9 cellular contexts compared by ENCODE assay signal in genomic region chr2:235005603-235006259, GRCh38. TPM values are rescaled to one million over a fixed set of nuclear protein-coding genes. Genes with fewer than 3 reads are reported as not detected.
DNase-seq lines count a peak whose midpoint lies in the region; ATAC-seq and TF ChIP-seq lines count a peak whose summit lies in the region.
"Had no signal": no experiment of that assay in that cellular context is flagged by ENCODE, and none has a peak within 500 bp of the region (broad histone marks: within the 10 kb centered on the region; RNA-seq: fewer than 3 reads in every experiment).

No MANE protein-coding gene starts in this region.

- H3K4me2 ChIP-seq in skeletal muscle satellite cell (ENCODE audit: low read length): peak overlapping the region; percentile 53

- peaks cover 40% of the 10 kb centered on the region for H3K4me1 ChIP-seq in skeletal muscle satellite cell (ENCODE audit: control insufficient read depth, insufficient read depth, low read length)

- peak; percentile 55 for TF ChIP-seq CTCF in astrocyte of the cerebellum (IDR thresholded peaks at IDR 0.05; ENCODE audit: low read depth, low read length, missing control alignments)

- no peaks in the 10 kb centered on the region for H3K9me3 ChIP-seq in skeletal muscle satellite cell (replicated peaks; ENCODE audit: low read length)
- H3K9me3 ChIP-seq: spleen had no signal

- peaks cover 25% of the 10 kb centered on the region for H3K36me3 ChIP-seq in skeletal muscle satellite cell (ENCODE audit: insufficient read depth, low read length)
- H3K36me3 ChIP-seq: spleen had no signal

- H3K27me3 ChIP-seq in skeletal muscle satellite cell (ENCODE audit: control insufficient read depth, insufficient read depth, low read length): no peaks in the 10 kb centered on the region
- H3K27me3 ChIP-seq: spleen had no signal

- no peak for DNase-seq in astrocyte of the cerebellum (ENCODE audit: low read depth)
- DNase-seq in iPS-NIHi7 (ENCODE audit: extremely low spot score): peak; percentile 85
- DNase-seq in effector CD4-positive, alpha-beta T cell: no peak
- DNase-seq in Kasumi-1 (lab: John Stamatoyannopoulos, UW): no peak
- DNase-seq: spleen had no signal

- ATAC-seq in GM19397 (IDR thresholded peaks at IDR 0.05; ENCODE audit: unreplicated experiment) (no peak), HG03442 (IDR thresholded peaks at IDR 0.05; ENCODE audit: unreplicated experiment) (no peak)

- H3K4me3 ChIP-seq in astrocyte of the cerebellum (ENCODE audit: low read depth, low read length) (no peak overlapping the region), skeletal muscle satellite cell (ENCODE audit: low read length) (peak overlapping the region; percentile 12)
- H3K4me3 ChIP-seq: spleen had no signal

- in situ Hi-C loops in astrocyte of the cerebellum (cut with HindIII; ENCODE audit: low sequenced_read_pairs): no loop called here

- TF ChIP-seq RAD21 in Ishikawa (IDR thresholded peaks at IDR 0.05; ENCODE audit: low read depth): peak; percentile 49

- peak; percentile 54; the same call in 1 of the 2 replicates for TF ChIP-seq EP300 in Ishikawa (IDR thresholded peaks at IDR 0.05; ENCODE audit: borderline replicate concordance)

- peak overlapping the region; percentile 64 for H3K9ac ChIP-seq in skeletal muscle satellite cell (ENCODE audit: low read depth, low read length)

TF ChIP-seq in Ishikawa, 13 proteins besides CTCF, POLR2A, EP300 and RAD21:
- no peak; the same call in 1 of the 2 replicates for TF ChIP-seq ZBTB7A (IDR thresholded peaks at IDR 0.05; ENCODE audit: low read depth)
- TF ChIP-seq FOXM1 (IDR thresholded peaks at IDR 0.05; ENCODE audit: borderline replicate concordance, low read depth): peak; percentile 40; the same call in 1 of the 2 replicates
- peak; percentile 75 for TF ChIP-seq TCF12 (IDR thresholded peaks at IDR 0.05; ENCODE audit: low read depth)
- TF ChIP-seq, protein P1, sequence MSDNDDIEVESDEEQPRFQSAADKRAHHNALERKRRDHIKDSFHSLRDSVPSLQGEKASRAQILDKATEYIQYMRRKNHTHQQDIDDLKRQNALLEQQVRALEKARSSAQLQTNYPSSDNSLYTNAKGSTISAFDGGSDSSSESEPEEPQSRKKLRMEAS (IDR thresholded peaks at IDR 0.05): peak; percentile 45
- no peak for TF ChIP-seq CREB1 (IDR thresholded peaks at IDR 0.05; ENCODE audit: low read depth)
- no peak for TF ChIP-seq YY1 (IDR thresholded peaks at IDR 0.05; ENCODE audit: low read depth)
- TF ChIP-seq, protein P2, sequence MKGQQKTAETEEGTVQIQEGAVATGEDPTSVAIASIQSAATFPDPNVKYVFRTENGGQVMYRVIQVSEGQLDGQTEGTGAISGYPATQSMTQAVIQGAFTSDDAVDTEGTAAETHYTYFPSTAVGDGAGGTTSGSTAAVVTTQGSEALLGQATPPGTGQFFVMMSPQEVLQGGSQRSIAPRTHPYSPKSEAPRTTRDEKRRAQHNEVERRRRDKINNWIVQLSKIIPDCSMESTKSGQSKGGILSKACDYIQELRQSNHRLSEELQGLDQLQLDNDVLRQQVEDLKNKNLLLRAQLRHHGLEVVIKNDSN (IDR thresholded peaks at IDR 0.05): no peak
- no peak for TF ChIP-seq CEBPB (IDR thresholded peaks at IDR 0.05)
- TF ChIP-seq NFIC (IDR thresholded peaks at IDR 0.05): peak; percentile 56
- TF ChIP-seq EGR1 (IDR thresholded peaks at IDR 0.05): no peak
- TF ChIP-seq TEAD4 (IDR thresholded peaks at IDR 0.05): peak; percentile 60
- TF ChIP-seq REST (IDR thresholded peaks at IDR 0.05; ENCODE audit: low read depth): no peak
- TF ChIP-seq TAF1 (IDR thresholded peaks at IDR 0.05; ENCODE audit: low read depth): no peak

RNA-seq across cellular contexts. Expression of gene SH3BP4, which starts 53.9 kb away (rescaled TPM):
- total RNA-seq in skeletal muscle satellite cell (2012; rRNA removed): 28.9 and 35.2 TPM in 2 replicates
